ENCODE assay signal across 8 cellular contexts in genomic region chr16:89687092-89687940, GRCh38. TPM values are rescaled to one million over a fixed set of nuclear protein-coding genes. Genes with fewer than 3 reads are reported as not detected.
DNase-seq lines count a peak whose midpoint lies in the region; ATAC-seq and TF ChIP-seq lines count a peak whose summit lies in the region.

No MANE protein-coding gene starts in this region.

- peak; percentile 51 to 79 (median 65) for TF ChIP-seq POLR2A in body of pancreas (IDR thresholded peaks at IDR 0.05)

- H3K4me3 Mint-ChIP-seq in stimulated activated naive CD8-positive, alpha-beta T cell treated with anti-CD3 and anti-CD28 coated beads, Interleukin-15, amount 100 ng/mL, for 72 hours: peak overlapping the region; percentile 97 to 98

- peak overlapping the region; percentile 79 for H3K9ac ChIP-seq in Loucy (ENCODE audit: low read depth, low read length, poor library complexity, severe bottlenecking)

- no peaks in the 10 kb centered on the region for H3F3A ChIP-seq in Loucy (ENCODE audit: low read depth)

- H3K9me2 ChIP-seq in Loucy (replicated peaks; ENCODE audit: low read depth, low read length): no peaks in the 10 kb centered on the region

- ATAC-seq in body of pancreas: peak; percentile 87
- peak; percentile 49 for ATAC-seq in stimulated activated naive CD8-positive, alpha-beta T cell treated with anti-CD3 and anti-CD28 coated beads, Interleukin-15, amount 100 ng/mL, for 72 hours

- peak overlapping the region; percentile 96; the same call in 1 of the 2 replicates for H2AFZ ChIP-seq in Loucy (ENCODE audit: low read length)

- H3K9me3 ChIP-seq in Loucy (ENCODE audit: insufficient read depth, low read depth, low read length) (no peaks in the 10 kb centered on the region), body of pancreas (no peaks in the 10 kb centered on the region)

- H4K20me1 ChIP-seq in Loucy (ENCODE audit: insufficient read depth, low read length, poor library complexity, severe bottlenecking): no peaks in the 10 kb centered on the region

- H3K4me1 ChIP-seq in Loucy (ENCODE audit: insufficient read depth, low read length, poor library complexity, severe bottlenecking): peaks cover 5% of the 10 kb centered on the region
- H3K4me1 ChIP-seq in body of pancreas: peaks cover 23% of the 10 kb centered on the region

- 6 to 24% methylated on average over 12 to 42 of the region's 42 CpGs for WGBS in body of pancreas, 2 donors

- no peaks in the 10 kb centered on the region for H3K27me3 Mint-ChIP-seq in stimulated activated naive CD8-positive, alpha-beta T cell treated with anti-CD3 and anti-CD28 coated beads, Interleukin-15, amount 100 ng/mL, for 72 hours

- no peaks in the 10 kb centered on the region for H3K9me3 Mint-ChIP-seq in stimulated activated naive CD8-positive, alpha-beta T cell treated with anti-CD3 and anti-CD28 coated beads, Interleukin-15, amount 100 ng/mL, for 72 hours

- peak overlapping the region; percentile 85 for H3K4me2 ChIP-seq in Loucy (ENCODE audit: low read depth, low read length, poor library complexity, severe bottlenecking)

- TF ChIP-seq CTCF in Loucy (conservative IDR thresholded peaks at IDR 0.05; ENCODE audit: low read length) (no peak), body of pancreas (IDR thresholded peaks at IDR 0.05) (no peak)

- H3K79me2 ChIP-seq in Loucy (ENCODE audit: insufficient read depth, low read length): peaks cover 13% of the 10 kb centered on the region; the same call in 1 of the 2 replicates

- H3K27me3 ChIP-seq in Loucy (ENCODE audit: insufficient read depth, low read length, poor library complexity, severe bottlenecking) (no peaks in the 10 kb centered on the region), body of pancreas (no peaks in the 10 kb centered on the region)

- H3K4me1 Mint-ChIP-seq in stimulated activated naive CD8-positive, alpha-beta T cell treated with anti-CD3 and anti-CD28 coated beads, Interleukin-15, amount 100 ng/mL, for 72 hours: peaks cover 33% of the 10 kb centered on the region

- H3K36me3 ChIP-seq in Loucy (ENCODE audit: insufficient read depth, low read length): no peaks in the 10 kb centered on the region
- peaks cover 7 to 12% of the 10 kb centered on the region in 2 donors for H3K36me3 ChIP-seq in body of pancreas (replicated peaks in 1 of 2; ENCODE audit: insufficient read depth in 1 of 2, low read depth in 2 of 2)

- H3K27ac ChIP-seq in body of pancreas: peak overlapping the region; percentile 52 to 94 (median 78)

- H3K4me3 ChIP-seq in Loucy (ENCODE audit: low read length, poor library complexity, severe bottlenecking) (peak overlapping the region; percentile 85), body of pancreas (peak overlapping the region; percentile 81 to 88)

- H3K27ac Mint-ChIP-seq in stimulated activated naive CD8-positive, alpha-beta T cell treated with anti-CD3 and anti-CD28 coated beads, Interleukin-15, amount 100 ng/mL, for 72 hours: peak overlapping the region; percentile 85 to 93

- peak; percentile 72 for DNase-seq in activated effector memory CD4-positive, alpha-beta T cell treated with anti-CD3 and anti-CD28 coated beads, Interleukin-2, amount 50 U/mL, for 16 hours
- no peak for DNase-seq in activated effector memory CD4-positive, alpha-beta T cell treated with Interleukin-2 at 50 U/mL for 16 hours
- DNase-seq in HCEC 1CT (peak; percentile 34), body of pancreas (peak; percentile 85 to 93 (median 89)), kidney glomerular epithelial cell (lab: John Stamatoyannopoulos, UW) (peak; percentile 82), NK-92 (lab: John Stamatoyannopoulos, UW; ENCODE audit: unreplicated experiment) (no peak)
- DNase-seq in stimulated activated naive CD8-positive, alpha-beta T cell treated with anti-CD3 and anti-CD28 coated beads, Interleukin-15, amount 100 ng/mL, for 72 hours: no peak

- intact Hi-C loops in body of pancreas (cut with DNase I): no loop called here

RNA-seq across cellular contexts. Expression of gene CDK10, which starts 0.8 kb away (rescaled TPM):
- total RNA-seq in body of pancreas: 100 to 1,000 TPM in 1 of 2 donors, 10 to 100 TPM in 1; 47.5 to 105 TPM

RNA-seq across cellular contexts. Expression of gene SPATA2L, which starts 14.2 kb away (rescaled TPM):
- 10 to 100 TPM; 15.8 to 48.1 TPM for total RNA-seq in body of pancreas

RNA-seq across cellular contexts. Expression of gene SPATA33, which starts 29.7 kb away (rescaled TPM):
- total RNA-seq in body of pancreas: 1 to 10 TPM; 3.6 to 7.9 TPM

RNA-seq across cellular contexts. Expression of gene CHMP1A, which starts 29.8 kb away (rescaled TPM):
- 10 to 100 TPM; 37.6 to 65.9 TPM for total RNA-seq in body of pancreas

RNA-seq across cellular contexts. Expression of gene VPS9D1, which starts 33.4 kb away (rescaled TPM):
- 10 to 100 TPM in 1 of 2 donors, 1 to 10 TPM in 1; 3.6 to 24.7 TPM for total RNA-seq in body of pancreas

Comparison
In these comparisons a context has a peak if more than half of its experiments do, and no peak if none do; other contexts are left out.
1. DNase-seq: peak in activated effector memory CD4-positive, alpha-beta T cell treated with anti-CD3 and anti-CD28 coated beads, Interleukin-2, amount 50 U/mL, for 16 hours (single experiment), HCEC 1CT (single experiment), body of pancreas (4 of 4) and kidney glomerular epithelial cell (single experiment); none in activated effector memory CD4-positive, alpha-beta T cell treated with Interleukin-2 at 50 U/mL for 16 hours (single experiment), stimulated activated naive CD8-positive, alpha-beta T cell treated with anti-CD3 and anti-CD28 coated beads, Interleukin-15, amount 100 ng/mL, for 72 hours (0 of 2) and NK-92 (single experiment).